Comparison of ENCODE assay signal across 1 cellular context in the genomic region with DNA sequence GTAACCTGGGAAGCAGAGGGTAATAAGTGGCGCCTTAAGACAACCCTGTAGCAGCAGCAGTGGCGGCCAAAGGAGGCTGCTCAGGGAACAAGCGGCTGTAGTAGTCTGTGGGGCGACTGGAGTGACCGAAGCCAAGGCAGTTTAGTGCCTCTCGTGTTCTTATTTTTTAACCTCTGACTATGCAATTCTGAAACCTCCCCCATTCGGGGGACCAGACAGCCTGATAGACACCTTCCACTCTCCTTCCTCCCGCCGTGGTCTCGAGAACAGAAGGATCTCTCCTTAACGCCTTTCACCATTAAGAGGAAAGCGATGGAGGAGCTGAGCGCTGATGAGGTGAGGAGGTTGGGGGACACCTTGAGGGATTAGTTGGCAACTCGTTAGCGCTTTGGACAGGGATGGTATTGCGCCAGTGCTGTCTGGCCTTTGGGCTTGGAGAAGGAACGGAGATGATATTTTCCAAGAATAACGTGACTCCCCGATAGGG.
A peak's percentile ranks its signal among the peaks of the same experiment; 100 is the strongest.
TF ChIP-seq lines count a peak whose summit lies in the region.

No MANE protein-coding gene starts in this region.

TF ChIP-seq in K562, 482 proteins besides CTCF, POLR2A, EP300 and RAD21 (continued from another document and continues in another):
- no peak for TF ChIP-seq ILF3 (IDR thresholded peaks at IDR 0.05; ENCODE audit: borderline replicate concordance)
- no peak for TF ChIP-seq SIN3B (IDR thresholded peaks at IDR 0.05; ENCODE audit: low read depth)
- no peak for TF ChIP-seq ZNF695 (CRISPR knock-in tag; IDR thresholded peaks at IDR 0.05)
- no peak for TF ChIP-seq ZNF696 (CRISPR knock-in tag; conservative IDR thresholded peaks at IDR 0.05)
- 0 out of 2 replicates have a peak, but pooled peaks have one; percentile 25 for TF ChIP-seq ZNF511 (CRISPR knock-in tag; IDR thresholded peaks at IDR 0.05)
- no peak for TF ChIP-seq FOXO4 (CRISPR knock-in tag; IDR thresholded peaks at IDR 0.05)
- no peak for TF ChIP-seq POLR2AphosphoS2 (IDR thresholded peaks at IDR 0.05; ENCODE audit: low read length)
- TF ChIP-seq, protein P1, sequence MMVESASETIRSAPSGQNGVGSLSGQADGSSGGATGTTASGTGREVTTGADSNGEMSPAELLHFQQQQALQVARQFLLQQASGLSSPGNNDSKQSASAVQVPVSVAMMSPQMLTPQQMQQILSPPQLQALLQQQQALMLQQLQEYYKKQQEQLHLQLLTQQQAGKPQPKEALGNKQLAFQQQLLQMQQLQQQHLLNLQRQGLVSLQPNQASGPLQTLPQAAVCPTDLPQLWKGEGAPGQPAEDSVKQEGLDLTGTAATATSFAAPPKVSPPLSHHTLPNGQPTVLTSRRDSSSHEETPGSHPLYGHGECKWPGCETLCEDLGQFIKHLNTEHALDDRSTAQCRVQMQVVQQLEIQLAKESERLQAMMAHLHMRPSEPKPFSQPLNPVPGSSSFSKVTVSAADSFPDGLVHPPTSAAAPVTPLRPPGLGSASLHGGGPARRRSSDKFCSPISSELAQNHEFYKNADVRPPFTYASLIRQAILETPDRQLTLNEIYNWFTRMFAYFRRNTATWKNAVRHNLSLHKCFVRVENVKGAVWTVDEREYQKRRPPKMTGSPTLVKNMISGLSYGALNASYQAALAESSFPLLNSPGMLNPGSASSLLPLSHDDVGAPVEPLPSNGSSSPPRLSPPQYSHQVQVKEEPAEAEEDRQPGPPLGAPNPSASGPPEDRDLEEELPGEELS (CRISPR knock-in tag; IDR thresholded peaks at IDR 0.05; ENCODE audit: borderline replicate concordance), result peak; percentile 13; the same call in 1 of the 2 replicates
- TF ChIP-seq ZNF436 (CRISPR knock-in tag; IDR thresholded peaks at IDR 0.05), result no peak
- TF ChIP-seq, protein P2, sequence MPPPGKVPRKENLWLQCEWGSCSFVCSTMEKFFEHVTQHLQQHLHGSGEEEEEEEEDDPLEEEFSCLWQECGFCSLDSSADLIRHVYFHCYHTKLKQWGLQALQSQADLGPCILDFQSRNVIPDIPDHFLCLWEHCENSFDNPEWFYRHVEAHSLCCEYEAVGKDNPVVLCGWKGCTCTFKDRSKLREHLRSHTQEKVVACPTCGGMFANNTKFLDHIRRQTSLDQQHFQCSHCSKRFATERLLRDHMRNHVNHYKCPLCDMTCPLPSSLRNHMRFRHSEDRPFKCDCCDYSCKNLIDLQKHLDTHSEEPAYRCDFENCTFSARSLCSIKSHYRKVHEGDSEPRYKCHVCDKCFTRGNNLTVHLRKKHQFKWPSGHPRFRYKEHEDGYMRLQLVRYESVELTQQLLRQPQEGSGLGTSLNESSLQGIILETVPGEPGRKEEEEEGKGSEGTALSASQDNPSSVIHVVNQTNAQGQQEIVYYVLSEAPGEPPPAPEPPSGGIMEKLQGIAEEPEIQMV (tag; conservative IDR thresholded peaks at IDR 0.05; ENCODE audit: low read depth), result no peak
- no peak for TF ChIP-seq GABPB2 (CRISPR knock-in tag; conservative IDR thresholded peaks at IDR 0.05)
- 0 out of 2 replicates have a peak, but pooled peaks have one; percentile 36 for TF ChIP-seq CEBPG (CRISPR knock-in tag; IDR thresholded peaks at IDR 0.05)
- TF ChIP-seq CEBPG (tag; conservative IDR thresholded peaks at IDR 0.05 in 1 of 2, IDR thresholded peaks at IDR 0.05 in 1 of 2), result peak in 1 of 2 experiments; percentile 62; a peak in 1 of 4 replicates
- no peak for TF ChIP-seq POLR2G (IDR thresholded peaks at IDR 0.05; ENCODE audit: low read depth, low read length)
- TF ChIP-seq ZNF316 (IDR thresholded peaks at IDR 0.05), result peak; percentile 36; the same call in 1 of the 2 replicates
- no peak for TF ChIP-seq MXD1 (CRISPR knock-in tag; IDR thresholded peaks at IDR 0.05; ENCODE audit: borderline replicate concordance, poor library complexity, severe bottlenecking)
- TF ChIP-seq RBM39 (optimal IDR thresholded peaks at IDR 0.05; ENCODE audit: low read depth, low read length), result no peak
- TF ChIP-seq POLR3A (IDR thresholded peaks at IDR 0.05; ENCODE audit: borderline replicate concordance, extremely low read depth, insufficient read depth, insufficient read length), result no peak
- TF ChIP-seq, protein P3, sequence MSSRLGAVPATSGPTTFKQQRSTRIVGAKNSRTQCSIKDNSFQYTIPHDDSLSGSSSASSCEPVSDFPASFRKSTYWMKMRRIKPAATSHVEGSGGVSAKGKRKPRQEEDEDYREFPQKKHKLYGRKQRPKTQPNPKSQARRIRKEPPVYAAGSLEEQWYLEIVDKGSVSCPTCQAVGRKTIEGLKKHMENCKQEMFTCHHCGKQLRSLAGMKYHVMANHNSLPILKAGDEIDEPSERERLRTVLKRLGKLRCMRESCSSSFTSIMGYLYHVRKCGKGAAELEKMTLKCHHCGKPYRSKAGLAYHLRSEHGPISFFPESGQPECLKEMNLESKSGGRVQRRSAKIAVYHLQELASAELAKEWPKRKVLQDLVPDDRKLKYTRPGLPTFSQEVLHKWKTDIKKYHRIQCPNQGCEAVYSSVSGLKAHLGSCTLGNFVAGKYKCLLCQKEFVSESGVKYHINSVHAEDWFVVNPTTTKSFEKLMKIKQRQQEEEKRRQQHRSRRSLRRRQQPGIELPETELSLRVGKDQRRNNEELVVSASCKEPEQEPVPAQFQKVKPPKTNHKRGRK (tag; IDR thresholded peaks at IDR 0.05), result no peak
- TF ChIP-seq, protein P4, sequence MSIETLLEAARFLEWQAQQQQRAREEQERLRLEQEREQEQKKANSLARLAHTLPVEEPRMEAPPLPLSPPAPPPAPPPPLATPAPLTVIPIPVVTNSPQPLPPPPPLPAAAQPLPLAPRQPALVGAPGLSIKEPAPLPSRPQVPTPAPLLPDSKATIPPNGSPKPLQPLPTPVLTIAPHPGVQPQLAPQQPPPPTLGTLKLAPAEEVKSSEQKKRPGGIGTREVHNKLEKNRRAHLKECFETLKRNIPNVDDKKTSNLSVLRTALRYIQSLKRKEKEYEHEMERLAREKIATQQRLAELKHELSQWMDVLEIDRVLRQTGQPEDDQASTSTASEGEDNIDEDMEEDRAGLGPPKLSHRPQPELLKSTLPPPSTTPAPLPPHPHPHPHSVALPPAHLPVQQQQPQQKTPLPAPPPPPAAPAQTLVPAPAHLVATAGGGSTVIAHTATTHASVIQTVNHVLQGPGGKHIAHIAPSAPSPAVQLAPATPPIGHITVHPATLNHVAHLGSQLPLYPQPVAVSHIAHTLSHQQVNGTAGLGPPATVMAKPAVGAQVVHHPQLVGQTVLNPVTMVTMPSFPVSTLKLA (conservative IDR thresholded peaks at IDR 0.05), result no peak
- peak; percentile 62; the same call in 1 of the 2 replicates for TF ChIP-seq ZNF12 (CRISPR knock-in tag; IDR thresholded peaks at IDR 0.05)
- TF ChIP-seq FOSL1 (tag; conservative IDR thresholded peaks at IDR 0.05), result no peak
- TF ChIP-seq, protein P5, sequence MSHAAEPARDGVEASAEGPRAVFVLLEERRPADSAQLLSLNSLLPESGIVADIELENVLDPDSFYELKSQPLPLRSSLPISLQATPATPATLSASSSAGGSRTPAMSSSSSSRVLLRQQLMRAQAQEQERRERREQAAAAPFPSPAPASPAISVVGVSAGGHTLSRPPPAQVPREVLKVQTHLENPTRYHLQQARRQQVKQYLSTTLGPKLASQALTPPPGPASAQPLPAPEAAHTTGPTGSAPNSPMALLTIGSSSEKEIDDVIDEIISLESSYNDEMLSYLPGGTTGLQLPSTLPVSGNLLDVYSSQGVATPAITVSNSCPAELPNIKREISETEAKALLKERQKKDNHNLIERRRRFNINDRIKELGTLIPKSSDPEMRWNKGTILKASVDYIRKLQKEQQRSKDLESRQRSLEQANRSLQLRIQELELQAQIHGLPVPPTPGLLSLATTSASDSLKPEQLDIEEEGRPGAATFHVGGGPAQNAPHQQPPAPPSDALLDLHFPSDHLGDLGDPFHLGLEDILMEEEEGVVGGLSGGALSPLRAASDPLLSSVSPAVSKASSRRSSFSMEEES (CRISPR knock-in tag; IDR thresholded peaks at IDR 0.05), result no peak
- no peak; the same call in 1 of the 2 replicates for TF ChIP-seq SMARCA4 (IDR thresholded peaks at IDR 0.05)
- no peak for TF ChIP-seq ZC3H11A (IDR thresholded peaks at IDR 0.05; ENCODE audit: low read depth, low read length)
- TF ChIP-seq ATF7 (IDR thresholded peaks at IDR 0.05), result no peak
- TF ChIP-seq, protein P6, sequence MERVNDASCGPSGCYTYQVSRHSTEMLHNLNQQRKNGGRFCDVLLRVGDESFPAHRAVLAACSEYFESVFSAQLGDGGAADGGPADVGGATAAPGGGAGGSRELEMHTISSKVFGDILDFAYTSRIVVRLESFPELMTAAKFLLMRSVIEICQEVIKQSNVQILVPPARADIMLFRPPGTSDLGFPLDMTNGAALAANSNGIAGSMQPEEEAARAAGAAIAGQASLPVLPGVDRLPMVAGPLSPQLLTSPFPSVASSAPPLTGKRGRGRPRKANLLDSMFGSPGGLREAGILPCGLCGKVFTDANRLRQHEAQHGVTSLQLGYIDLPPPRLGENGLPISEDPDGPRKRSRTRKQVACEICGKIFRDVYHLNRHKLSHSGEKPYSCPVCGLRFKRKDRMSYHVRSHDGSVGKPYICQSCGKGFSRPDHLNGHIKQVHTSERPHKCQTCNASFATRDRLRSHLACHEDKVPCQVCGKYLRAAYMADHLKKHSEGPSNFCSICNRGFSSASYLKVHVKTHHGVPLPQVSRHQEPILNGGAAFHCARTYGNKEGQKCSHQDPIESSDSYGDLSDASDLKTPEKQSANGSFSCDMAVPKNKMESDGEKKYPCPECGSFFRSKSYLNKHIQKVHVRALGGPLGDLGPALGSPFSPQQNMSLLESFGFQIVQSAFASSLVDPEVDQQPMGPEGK (CRISPR knock-in tag; IDR thresholded peaks at IDR 0.05; ENCODE audit: borderline replicate concordance), result no peak
- no peak for TF ChIP-seq NFYB (IDR thresholded peaks at IDR 0.05; ENCODE audit: extremely low read depth, insufficient read length)
- no peak for TF ChIP-seq GATAD2B (IDR thresholded peaks at IDR 0.05; ENCODE audit: borderline replicate concordance)
- no peak for TF ChIP-seq ZNF717 (CRISPR knock-in tag; IDR thresholded peaks at IDR 0.05)
- TF ChIP-seq TAF1 (IDR thresholded peaks at IDR 0.05; ENCODE audit: control insufficient read depth, extremely low read depth, insufficient read depth, low read length, severe bottlenecking), result no peak
- no peak for TF ChIP-seq RNF2 (IDR thresholded peaks at IDR 0.05)
- TF ChIP-seq SNAPC5 (CRISPR knock-in tag; IDR thresholded peaks at IDR 0.05), result no peak
- TF ChIP-seq NR3C1 (CRISPR knock-in tag; IDR thresholded peaks at IDR 0.05), result no peak
- no peak for TF ChIP-seq CCAR2 (IDR thresholded peaks at IDR 0.05; ENCODE audit: low read depth, low read length)
- TF ChIP-seq SMARCE1 (IDR thresholded peaks at IDR 0.05), result 0 out of 2 replicates have a peak, but pooled peaks have one; percentile 12
- no peak for TF ChIP-seq TOE1 (IDR thresholded peaks at IDR 0.05; ENCODE audit: borderline replicate concordance)
- TF ChIP-seq TOE1 (CRISPR knock-in tag; IDR thresholded peaks at IDR 0.05; ENCODE audit: borderline replicate concordance, low read depth), result no peak
- TF ChIP-seq RAD51 (IDR thresholded peaks at IDR 0.05; ENCODE audit: borderline replicate concordance, low read depth), result no peak
- TF ChIP-seq ZNF644 (tag; IDR thresholded peaks at IDR 0.05; ENCODE audit: low read depth), result no peak
- no peak for TF ChIP-seq SMARCA5 (IDR thresholded peaks at IDR 0.05)
- no peak for TF ChIP-seq ARID1B (IDR thresholded peaks at IDR 0.05)
- no peak for TF ChIP-seq RBM34 (IDR thresholded peaks at IDR 0.05; ENCODE audit: borderline replicate concordance, insufficient read depth, low read length)
- no peak for TF ChIP-seq RBM14 (IDR thresholded peaks at IDR 0.05; ENCODE audit: borderline replicate concordance, insufficient read depth, low read depth, low read length)
- TF ChIP-seq ZNF778 (CRISPR knock-in tag; IDR thresholded peaks at IDR 0.05), result no peak
- no peak for TF ChIP-seq ZNF280A (IDR thresholded peaks at IDR 0.05; ENCODE audit: low read depth, partially characterized antibody)
- 0 out of 2 replicates have a peak, but pooled peaks have one; percentile 11 for TF ChIP-seq MBD2 (IDR thresholded peaks at IDR 0.05; ENCODE audit: borderline replicate concordance, low read depth)
- no peak for TF ChIP-seq YBX1 (IDR thresholded peaks at IDR 0.05)
- no peak for TF ChIP-seq PML (IDR thresholded peaks at IDR 0.05; ENCODE audit: low read length)
- TF ChIP-seq, protein P7, sequence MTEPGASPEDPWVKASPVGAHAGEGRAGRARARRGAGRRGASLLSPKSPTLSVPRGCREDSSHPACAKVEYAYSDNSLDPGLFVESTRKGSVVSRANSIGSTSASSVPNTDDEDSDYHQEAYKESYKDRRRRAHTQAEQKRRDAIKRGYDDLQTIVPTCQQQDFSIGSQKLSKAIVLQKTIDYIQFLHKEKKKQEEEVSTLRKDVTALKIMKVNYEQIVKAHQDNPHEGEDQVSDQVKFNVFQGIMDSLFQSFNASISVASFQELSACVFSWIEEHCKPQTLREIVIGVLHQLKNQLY (CRISPR knock-in tag; conservative IDR thresholded peaks at IDR 0.05), result no peak
